Comparison of ENCODE assay signal across 13 cellular contexts in the genomic region with DNA sequence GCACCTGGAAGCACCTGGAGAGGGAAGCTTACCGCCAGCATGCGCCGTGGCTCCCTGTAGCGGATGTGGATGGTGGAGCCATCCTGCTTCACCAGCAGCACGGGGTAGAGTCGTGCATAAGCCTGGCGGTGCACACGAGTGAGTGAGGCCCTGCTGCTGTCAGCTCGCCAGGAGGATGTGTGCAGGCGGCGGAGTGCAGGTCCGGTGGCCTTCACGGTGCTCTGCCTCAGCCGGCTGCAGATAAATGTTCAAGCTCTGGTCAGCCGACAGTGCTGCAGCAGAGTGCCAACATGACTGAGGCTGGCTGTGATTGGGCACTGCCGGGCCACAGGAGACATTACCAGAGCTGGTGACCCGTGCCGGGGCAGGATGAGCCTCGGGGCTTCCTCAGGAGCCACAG. TPM values are rescaled to one million over a fixed set of nuclear protein-coding genes. Genes with fewer than 3 reads are reported as not detected.
DNase-seq lines count a peak whose midpoint lies in the region; ATAC-seq and TF ChIP-seq lines count a peak whose summit lies in the region.
"Had no signal": no experiment of that assay in that cellular context is flagged by ENCODE, and none has a peak within 500 bp of the region (broad histone marks: within the 10 kb centered on the region; RNA-seq: fewer than 3 reads in every experiment).

No MANE protein-coding gene starts in this region.

- intact Hi-C loops in left ventricle myocardium inferior (cut with micrococcal nuclease): no loop called here
- intact Hi-C loops in cardiac septum (cut with DNase I): loop anchor here (2.0 kb wide), 2 partner anchors 25 to 57 kb away; a partner anchor contains a TSS

- H3K36me3 ChIP-seq in left ventricle myocardium inferior (peaks cover 24% of the 10 kb centered on the region), SK-N-MC (ENCODE audit: insufficient read depth, low read length) (peaks cover 11% of the 10 kb centered on the region; the same call in 1 of the 2 replicates)

- no peak for DNase-seq in left ventricle myocardium inferior
- no peak for DNase-seq in cardiac septum (ENCODE audit: low spot score)
- no peak for DNase-seq in SK-N-MC (ENCODE audit: low read depth, low spot score)
- no peak for DNase-seq in glutamatergic neuron
- no peak for DNase-seq in stimulated activated naive CD8-positive, alpha-beta T cell treated with anti-CD3 and anti-CD28 coated beads, Interleukin-15, amount 100 ng/mL, for 72 hours
- DNase-seq in iPS-NIHi11 (ENCODE audit: low spot score): no peak
- DNase-seq in SHP77 treated with DMSO at 0.1 percent for 48 hours (lab: John Stamatoyannopoulos, UW): no peak
- DNase-seq: foreskin keratinocyte; kidney glomerular epithelial cell; NCI-H1694 treated with DMSO at 0.1 percent for 48 hours; NK-92 treated with Interleukin-12 subunit alpha and Interleukin-12 subunit beta, amount 100 ng/mL, for 24 hours had no signal

- H3K4me1 Mint-ChIP-seq in glutamatergic neuron (ENCODE audit: low read depth, unreplicated experiment): peaks cover 3% of the 10 kb centered on the region
- peaks cover 53% of the 10 kb centered on the region for H3K4me1 Mint-ChIP-seq in stimulated activated naive CD8-positive, alpha-beta T cell treated with anti-CD3 and anti-CD28 coated beads, Interleukin-15, amount 100 ng/mL, for 72 hours

- no peak overlapping the region for H3K27ac Mint-ChIP-seq in glutamatergic neuron (ENCODE audit: unreplicated experiment)
- peak overlapping the region; percentile 57 to 59 for H3K27ac Mint-ChIP-seq in stimulated activated naive CD8-positive, alpha-beta T cell treated with anti-CD3 and anti-CD28 coated beads, Interleukin-15, amount 100 ng/mL, for 72 hours

- no peak for TF ChIP-seq CTCF in left ventricle myocardium inferior (IDR thresholded peaks at IDR 0.05; ENCODE audit: borderline replicate concordance)
- no peak for TF ChIP-seq CTCF in glutamatergic neuron (IDR thresholded peaks at IDR 0.05; ENCODE audit: partially characterized antibody, unreplicated experiment)

- H3K9me3 ChIP-seq in left ventricle myocardium inferior (replicated peaks): no peaks in the 10 kb centered on the region
- H3K9me3 ChIP-seq in SK-N-MC (ENCODE audit: low read depth, low read length): no peaks in the 10 kb centered on the region
- H3K9me3 ChIP-seq: thoracic aorta had no signal

- H3K27me3 Mint-ChIP-seq in glutamatergic neuron (ENCODE audit: unreplicated experiment): peaks cover 12% of the 10 kb centered on the region
- no peaks in the 10 kb centered on the region for H3K27me3 Mint-ChIP-seq in stimulated activated naive CD8-positive, alpha-beta T cell treated with anti-CD3 and anti-CD28 coated beads, Interleukin-15, amount 100 ng/mL, for 72 hours

- H3K27ac ChIP-seq in left ventricle myocardium inferior (replicated peaks): no peak overlapping the region
- no peak overlapping the region for H3K27ac ChIP-seq in SK-N-MC
- H3K27ac ChIP-seq: foreskin keratinocyte had no signal

- no peak for ATAC-seq in stimulated activated naive CD8-positive, alpha-beta T cell treated with anti-CD3 and anti-CD28 coated beads, Interleukin-15, amount 100 ng/mL, for 72 hours
- ATAC-seq in HG02571 (IDR thresholded peaks at IDR 0.05; ENCODE audit: unreplicated experiment): no peak
- ATAC-seq: foreskin keratinocyte had no signal

- no peaks in the 10 kb centered on the region for H3K27me3 ChIP-seq in left ventricle myocardium inferior (ENCODE audit: low read depth)
- H3K27me3 ChIP-seq: foreskin keratinocyte had no signal

- H3K4me3 Mint-ChIP-seq in glutamatergic neuron (ENCODE audit: unreplicated experiment): peak overlapping the region; percentile 92
- H3K4me3 Mint-ChIP-seq in stimulated activated naive CD8-positive, alpha-beta T cell treated with anti-CD3 and anti-CD28 coated beads, Interleukin-15, amount 100 ng/mL, for 72 hours: peak overlapping the region; percentile 93 to 96

- H3K4me1 ChIP-seq in left ventricle myocardium inferior: peaks cover 55% of the 10 kb centered on the region
- H3K4me1 ChIP-seq: foreskin keratinocyte had no signal

- H3K4me3 ChIP-seq in left ventricle myocardium inferior: peak overlapping the region; percentile 100
- H3K4me3 ChIP-seq in SK-N-MC: peak overlapping the region; percentile 96; the same call in 1 of the 2 replicates

- H3K36me3 Mint-ChIP-seq in glutamatergic neuron (ENCODE audit: unreplicated experiment): no peaks in the 10 kb centered on the region

- peaks cover 12% of the 10 kb centered on the region for H3K9me3 Mint-ChIP-seq in glutamatergic neuron (ENCODE audit: unreplicated experiment)
- no peaks in the 10 kb centered on the region for H3K9me3 Mint-ChIP-seq in stimulated activated naive CD8-positive, alpha-beta T cell treated with anti-CD3 and anti-CD28 coated beads, Interleukin-15, amount 100 ng/mL, for 72 hours

- no peak overlapping the region for H3K9ac ChIP-seq in SK-N-MC (ENCODE audit: insufficient read length)

RNA-seq across cellular contexts. Expression of a gene that starts 1.5 kb away (rescaled TPM):
- total RNA-seq in left ventricle myocardium inferior (51.0 TPM), cardiac septum (39.7 TPM), glutamatergic neuron (ENCODE audit: unreplicated experiment) (61.5 TPM)

RNA-seq across cellular contexts. Expression of a gene that starts 4.5 kb away (rescaled TPM):
- 7.1 TPM for total RNA-seq in left ventricle myocardium inferior
- total RNA-seq in cardiac septum: 8.9 TPM
- total RNA-seq in glutamatergic neuron (ENCODE audit: unreplicated experiment): 21.9 TPM

RNA-seq across cellular contexts. Expression of a gene that starts 25.1 kb away (rescaled TPM):
- total RNA-seq in left ventricle myocardium inferior (294 TPM), cardiac septum (332 TPM), glutamatergic neuron (ENCODE audit: unreplicated experiment) (222 TPM)

RNA-seq across cellular contexts. Expression of a gene that starts 32.4 kb away (rescaled TPM):
- total RNA-seq in left ventricle myocardium inferior (150 TPM), cardiac septum (213 TPM), glutamatergic neuron (ENCODE audit: unreplicated experiment) (128 TPM)

RNA-seq across cellular contexts. Expression of a gene that starts 42.1 kb away (rescaled TPM):
- 1.0 TPM for total RNA-seq in left ventricle myocardium inferior
- total RNA-seq in cardiac septum: 1.6 TPM
- 3.0 TPM for total RNA-seq in glutamatergic neuron (ENCODE audit: unreplicated experiment)
